27 cellular contexts compared by ENCODE assay signal in the genomic region with DNA sequence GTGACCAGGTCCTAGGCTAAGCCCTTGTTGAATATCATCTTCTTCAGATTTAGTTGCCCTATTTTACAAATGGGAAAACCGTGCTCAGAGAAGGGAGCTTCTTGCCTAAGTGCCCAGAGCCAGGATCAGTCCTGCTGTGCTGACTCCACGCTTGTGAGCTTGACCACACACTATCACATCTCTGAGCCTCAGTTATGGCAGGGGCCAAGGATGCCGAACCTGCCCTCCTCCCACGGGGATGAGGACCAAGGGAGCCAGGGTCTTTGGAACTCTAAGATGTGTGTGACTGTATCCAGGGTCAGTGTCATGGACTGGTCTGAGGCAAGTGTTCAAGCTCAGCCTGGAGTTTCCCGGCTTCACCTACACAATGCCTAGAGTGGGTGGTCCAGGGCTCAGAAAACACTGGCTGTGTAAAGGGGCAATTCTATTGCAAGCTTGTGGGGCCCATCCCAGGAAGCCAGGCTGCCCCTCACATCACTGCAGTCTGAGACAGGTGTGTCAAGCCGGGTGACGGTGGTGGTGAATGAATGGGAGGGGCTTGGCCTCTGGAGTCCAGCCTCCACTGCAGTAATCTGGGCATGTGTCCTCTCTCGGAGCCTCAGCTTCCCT.
"Had no signal": no experiment of that assay in that cellular context is flagged by ENCODE, and none has a peak within 500 bp of the region (broad histone marks: within the 10 kb centered on the region; RNA-seq: fewer than 3 reads in every experiment).

No MANE protein-coding gene starts in this region.

- H3K4me2 ChIP-seq: neural progenitor cell had no signal

- H3K4me1 ChIP-seq: heart left ventricle, neural progenitor cell, pancreas, psoas muscle, right lobe of liver, spleen, stomach, transverse colon had no signal

- H3K9me3 ChIP-seq: pancreas, thoracic aorta had no signal

- H3K4me3 Mint-ChIP-seq: immature natural killer cell; naive thymus-derived CD8-positive, alpha-beta T cell; neural progenitor cell had no signal

- ATAC-seq: esophagus mucosa; heart left ventricle; left cardiac atrium; left ventricle myocardium superior; mucosa of descending colon; naive thymus-derived CD8-positive, alpha-beta T cell; pancreas; psoas muscle; right lobe of liver had no signal

- H3K36me3 ChIP-seq: heart left ventricle, neural progenitor cell, pancreas, right lobe of liver, spleen, stomach, thoracic aorta, transverse colon had no signal

- H3K4me3 ChIP-seq: dorsolateral prefrontal cortex, heart left ventricle, lung, mucosa of descending colon, neural progenitor cell, pancreas, psoas muscle, right lobe of liver, spleen, stomach, thoracic aorta, transverse colon had no signal

- H3K27ac ChIP-seq: dorsolateral prefrontal cortex, heart left ventricle, neural progenitor cell, pancreas, psoas muscle, right lobe of liver, spleen, stomach, thoracic aorta, transverse colon had no signal

- H3K36me3 Mint-ChIP-seq: immature natural killer cell, neural progenitor cell had no signal

- H3K27ac Mint-ChIP-seq: immature natural killer cell; naive thymus-derived CD8-positive, alpha-beta T cell had no signal

- H3K9ac ChIP-seq: neural progenitor cell had no signal

- H3K4me1 Mint-ChIP-seq: immature natural killer cell; naive thymus-derived CD8-positive, alpha-beta T cell; neural progenitor cell had no signal

- DNase-seq: caudate nucleus; cortex of kidney; effector CD8-positive, alpha-beta T cell; heart left ventricle; immature natural killer cell; kidney; left cardiac atrium; left ventricle myocardium superior; mucosa of descending colon; naive thymus-derived CD8-positive, alpha-beta T cell; nucleus accumbens; psoas muscle; retina; spleen; stimulated activated CD4-positive, alpha-beta T cell treated with anti-CD3 and anti-CD28 coated beads, Interleukin-15, amount 100 ng/mL, for 24 hours; stimulated activated CD4-positive, alpha-beta T cell treated with anti-CD3 and anti-CD28 coated beads, Interleukin-1b, Interleukin-23, amount 100 ng/mL, for 48 hours; stimulated activated naive CD4-positive, alpha-beta T cell; stomach; substantia nigra; transverse colon had no signal

- H3K27me3 ChIP-seq: dorsolateral prefrontal cortex, heart left ventricle, neural progenitor cell, pancreas, right lobe of liver, stomach, transverse colon had no signal
